Comparison of ENCODE assay signal across 1 cellular context in the genomic region with DNA sequence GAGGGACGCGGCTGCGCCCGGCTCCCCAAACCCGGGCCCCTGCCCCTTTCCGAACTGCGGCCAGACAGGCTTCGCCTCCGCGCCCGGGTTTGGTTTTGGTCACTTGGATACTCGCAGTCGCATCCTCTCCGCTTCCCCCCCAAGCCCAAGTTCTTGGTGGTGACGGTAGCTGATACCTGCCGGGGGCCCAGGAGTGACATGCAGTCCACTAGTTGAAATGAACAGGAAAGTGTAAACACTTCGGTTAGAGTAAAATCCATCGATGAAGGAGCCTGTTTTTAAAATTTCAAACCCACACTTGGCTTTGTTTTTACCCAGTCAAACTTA.
TF ChIP-seq lines count a peak whose summit lies in the region.

No MANE protein-coding gene starts in this region.

TF ChIP-seq in GM12878, 131 proteins besides CTCF, POLR2A, EP300 and RAD21 (continued from another document):
- TF ChIP-seq, protein P1, sequence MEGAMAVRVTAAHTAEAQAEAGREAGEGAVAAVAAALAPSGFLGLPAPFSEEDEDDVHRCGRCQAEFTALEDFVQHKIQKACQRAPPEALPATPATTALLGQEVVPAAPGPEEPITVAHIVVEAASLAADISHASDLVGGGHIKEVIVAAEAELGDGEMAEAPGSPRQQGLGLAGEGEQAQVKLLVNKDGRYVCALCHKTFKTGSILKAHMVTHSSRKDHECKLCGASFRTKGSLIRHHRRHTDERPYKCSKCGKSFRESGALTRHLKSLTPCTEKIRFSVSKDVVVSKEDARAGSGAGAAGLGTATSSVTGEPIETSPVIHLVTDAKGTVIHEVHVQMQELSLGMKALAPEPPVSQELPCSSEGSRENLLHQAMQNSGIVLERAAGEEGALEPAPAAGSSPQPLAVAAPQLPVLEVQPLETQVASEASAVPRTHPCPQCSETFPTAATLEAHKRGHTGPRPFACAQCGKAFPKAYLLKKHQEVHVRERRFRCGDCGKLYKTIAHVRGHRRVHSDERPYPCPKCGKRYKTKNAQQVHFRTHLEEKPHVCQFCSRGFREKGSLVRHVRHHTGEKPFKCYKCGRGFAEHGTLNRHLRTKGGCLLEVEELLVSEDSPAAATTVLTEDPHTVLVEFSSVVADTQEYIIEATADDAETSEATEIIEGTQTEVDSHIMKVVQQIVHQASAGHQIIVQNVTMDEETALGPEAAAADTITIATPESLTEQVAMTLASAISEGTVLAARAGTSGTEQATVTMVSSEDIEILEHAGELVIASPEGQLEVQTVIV (IDR thresholded peaks at IDR 0.05; ENCODE audit: borderline replicate concordance, partially characterized antibody) = no peak
- TF ChIP-seq ASH2L (IDR thresholded peaks at IDR 0.05; ENCODE audit: borderline replicate concordance, low read depth) (no peak), MTA2 (IDR thresholded peaks at IDR 0.05; ENCODE audit: low read depth) (no peak), SPI1 (IDR thresholded peaks at IDR 0.05; ENCODE audit: borderline replicate concordance, insufficient read depth, low read depth, low read length) (no peak), LARP7 (IDR thresholded peaks at IDR 0.05) (no peak), RUNX3 (IDR thresholded peaks at IDR 0.05; ENCODE audit: low read length) (no peak)
- TF ChIP-seq, protein P2, sequence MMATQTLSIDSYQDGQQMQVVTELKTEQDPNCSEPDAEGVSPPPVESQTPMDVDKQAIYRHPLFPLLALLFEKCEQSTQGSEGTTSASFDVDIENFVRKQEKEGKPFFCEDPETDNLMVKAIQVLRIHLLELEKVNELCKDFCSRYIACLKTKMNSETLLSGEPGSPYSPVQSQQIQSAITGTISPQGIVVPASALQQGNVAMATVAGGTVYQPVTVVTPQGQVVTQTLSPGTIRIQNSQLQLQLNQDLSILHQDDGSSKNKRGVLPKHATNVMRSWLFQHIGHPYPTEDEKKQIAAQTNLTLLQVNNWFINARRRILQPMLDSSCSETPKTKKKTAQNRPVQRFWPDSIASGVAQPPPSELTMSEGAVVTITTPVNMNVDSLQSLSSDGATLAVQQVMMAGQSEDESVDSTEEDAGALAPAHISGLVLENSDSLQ (IDR thresholded peaks at IDR 0.05) = no peak
- TF ChIP-seq, protein P3, sequence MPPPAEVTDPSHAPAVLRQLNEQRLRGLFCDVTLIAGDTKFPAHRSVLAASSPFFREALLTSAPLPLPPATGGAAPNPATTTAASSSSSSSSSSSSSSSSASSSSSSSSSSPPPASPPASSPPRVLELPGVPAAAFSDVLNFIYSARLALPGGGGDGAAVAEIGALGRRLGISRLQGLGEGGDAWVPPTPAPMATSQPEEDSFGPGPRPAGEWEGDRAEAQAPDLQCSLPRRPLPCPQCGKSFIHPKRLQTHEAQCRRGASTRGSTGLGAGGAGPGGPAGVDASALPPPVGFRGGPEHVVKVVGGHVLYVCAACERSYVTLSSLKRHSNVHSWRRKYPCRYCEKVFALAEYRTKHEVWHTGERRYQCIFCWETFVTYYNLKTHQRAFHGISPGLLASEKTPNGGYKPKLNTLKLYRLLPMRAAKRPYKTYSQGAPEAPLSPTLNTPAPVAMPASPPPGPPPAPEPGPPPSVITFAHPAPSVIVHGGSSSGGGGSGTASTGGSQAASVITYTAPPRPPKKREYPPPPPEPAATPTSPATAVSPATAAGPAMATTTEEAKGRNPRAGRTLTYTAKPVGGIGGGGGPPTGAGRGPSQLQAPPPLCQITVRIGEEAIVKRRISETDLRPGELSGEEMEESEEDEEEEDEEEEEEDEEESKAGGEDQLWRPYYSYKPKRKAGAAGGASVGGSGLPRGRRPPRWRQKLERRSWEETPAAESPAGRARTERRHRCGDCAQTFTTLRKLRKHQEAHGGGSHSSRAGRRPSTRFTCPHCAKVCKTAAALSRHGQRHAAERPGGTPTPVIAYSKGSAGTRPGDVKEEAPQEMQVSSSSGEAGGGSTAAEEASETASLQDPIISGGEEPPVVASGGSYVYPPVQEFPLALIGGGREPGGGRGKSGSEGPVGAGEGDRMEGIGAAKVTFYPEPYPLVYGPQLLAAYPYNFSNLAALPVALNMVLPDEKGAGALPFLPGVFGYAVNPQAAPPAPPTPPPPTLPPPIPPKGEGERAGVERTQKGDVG (CRISPR knock-in tag; IDR thresholded peaks at IDR 0.05) = no peak
- TF ChIP-seq, protein P4, sequence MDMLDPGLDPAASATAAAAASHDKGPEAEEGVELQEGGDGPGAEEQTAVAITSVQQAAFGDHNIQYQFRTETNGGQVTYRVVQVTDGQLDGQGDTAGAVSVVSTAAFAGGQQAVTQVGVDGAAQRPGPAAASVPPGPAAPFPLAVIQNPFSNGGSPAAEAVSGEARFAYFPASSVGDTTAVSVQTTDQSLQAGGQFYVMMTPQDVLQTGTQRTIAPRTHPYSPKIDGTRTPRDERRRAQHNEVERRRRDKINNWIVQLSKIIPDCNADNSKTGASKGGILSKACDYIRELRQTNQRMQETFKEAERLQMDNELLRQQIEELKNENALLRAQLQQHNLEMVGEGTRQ (IDR thresholded peaks at IDR 0.05; ENCODE audit: borderline replicate concordance, low read depth, low read length) = no peak
- TF ChIP-seq, protein P5, sequence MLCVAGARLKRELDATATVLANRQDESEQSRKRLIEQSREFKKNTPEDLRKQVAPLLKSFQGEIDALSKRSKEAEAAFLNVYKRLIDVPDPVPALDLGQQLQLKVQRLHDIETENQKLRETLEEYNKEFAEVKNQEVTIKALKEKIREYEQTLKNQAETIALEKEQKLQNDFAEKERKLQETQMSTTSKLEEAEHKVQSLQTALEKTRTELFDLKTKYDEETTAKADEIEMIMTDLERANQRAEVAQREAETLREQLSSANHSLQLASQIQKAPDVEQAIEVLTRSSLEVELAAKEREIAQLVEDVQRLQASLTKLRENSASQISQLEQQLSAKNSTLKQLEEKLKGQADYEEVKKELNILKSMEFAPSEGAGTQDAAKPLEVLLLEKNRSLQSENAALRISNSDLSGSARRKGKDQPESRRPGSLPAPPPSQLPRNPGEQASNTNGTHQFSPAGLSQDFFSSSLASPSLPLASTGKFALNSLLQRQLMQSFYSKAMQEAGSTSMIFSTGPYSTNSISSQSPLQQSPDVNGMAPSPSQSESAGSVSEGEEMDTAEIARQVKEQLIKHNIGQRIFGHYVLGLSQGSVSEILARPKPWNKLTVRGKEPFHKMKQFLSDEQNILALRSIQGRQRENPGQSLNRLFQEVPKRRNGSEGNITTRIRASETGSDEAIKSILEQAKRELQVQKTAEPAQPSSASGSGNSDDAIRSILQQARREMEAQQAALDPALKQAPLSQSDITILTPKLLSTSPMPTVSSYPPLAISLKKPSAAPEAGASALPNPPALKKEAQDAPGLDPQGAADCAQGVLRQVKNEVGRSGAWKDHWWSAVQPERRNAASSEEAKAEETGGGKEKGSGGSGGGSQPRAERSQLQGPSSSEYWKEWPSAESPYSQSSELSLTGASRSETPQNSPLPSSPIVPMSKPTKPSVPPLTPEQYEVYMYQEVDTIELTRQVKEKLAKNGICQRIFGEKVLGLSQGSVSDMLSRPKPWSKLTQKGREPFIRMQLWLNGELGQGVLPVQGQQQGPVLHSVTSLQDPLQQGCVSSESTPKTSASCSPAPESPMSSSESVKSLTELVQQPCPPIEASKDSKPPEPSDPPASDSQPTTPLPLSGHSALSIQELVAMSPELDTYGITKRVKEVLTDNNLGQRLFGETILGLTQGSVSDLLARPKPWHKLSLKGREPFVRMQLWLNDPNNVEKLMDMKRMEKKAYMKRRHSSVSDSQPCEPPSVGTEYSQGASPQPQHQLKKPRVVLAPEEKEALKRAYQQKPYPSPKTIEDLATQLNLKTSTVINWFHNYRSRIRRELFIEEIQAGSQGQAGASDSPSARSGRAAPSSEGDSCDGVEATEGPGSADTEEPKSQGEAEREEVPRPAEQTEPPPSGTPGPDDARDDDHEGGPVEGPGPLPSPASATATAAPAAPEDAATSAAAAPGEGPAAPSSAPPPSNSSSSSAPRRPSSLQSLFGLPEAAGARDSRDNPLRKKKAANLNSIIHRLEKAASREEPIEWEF (IDR thresholded peaks at IDR 0.05; ENCODE audit: insufficient replicate concordance, low read depth, low read length) = no peak
- TF ChIP-seq, protein P6, sequence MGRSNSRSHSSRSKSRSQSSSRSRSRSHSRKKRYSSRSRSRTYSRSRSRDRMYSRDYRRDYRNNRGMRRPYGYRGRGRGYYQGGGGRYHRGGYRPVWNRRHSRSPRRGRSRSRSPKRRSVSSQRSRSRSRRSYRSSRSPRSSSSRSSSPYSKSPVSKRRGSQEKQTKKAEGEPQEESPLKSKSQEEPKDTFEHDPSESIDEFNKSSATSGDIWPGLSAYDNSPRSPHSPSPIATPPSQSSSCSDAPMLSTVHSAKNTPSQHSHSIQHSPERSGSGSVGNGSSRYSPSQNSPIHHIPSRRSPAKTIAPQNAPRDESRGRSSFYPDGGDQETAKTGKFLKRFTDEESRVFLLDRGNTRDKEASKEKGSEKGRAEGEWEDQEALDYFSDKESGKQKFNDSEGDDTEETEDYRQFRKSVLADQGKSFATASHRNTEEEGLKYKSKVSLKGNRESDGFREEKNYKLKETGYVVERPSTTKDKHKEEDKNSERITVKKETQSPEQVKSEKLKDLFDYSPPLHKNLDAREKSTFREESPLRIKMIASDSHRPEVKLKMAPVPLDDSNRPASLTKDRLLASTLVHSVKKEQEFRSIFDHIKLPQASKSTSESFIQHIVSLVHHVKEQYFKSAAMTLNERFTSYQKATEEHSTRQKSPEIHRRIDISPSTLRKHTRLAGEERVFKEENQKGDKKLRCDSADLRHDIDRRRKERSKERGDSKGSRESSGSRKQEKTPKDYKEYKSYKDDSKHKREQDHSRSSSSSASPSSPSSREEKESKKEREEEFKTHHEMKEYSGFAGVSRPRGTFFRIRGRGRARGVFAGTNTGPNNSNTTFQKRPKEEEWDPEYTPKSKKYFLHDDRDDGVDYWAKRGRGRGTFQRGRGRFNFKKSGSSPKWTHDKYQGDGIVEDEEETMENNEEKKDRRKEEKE (IDR thresholded peaks at IDR 0.05) = no peak
- TF ChIP-seq, protein P7, sequence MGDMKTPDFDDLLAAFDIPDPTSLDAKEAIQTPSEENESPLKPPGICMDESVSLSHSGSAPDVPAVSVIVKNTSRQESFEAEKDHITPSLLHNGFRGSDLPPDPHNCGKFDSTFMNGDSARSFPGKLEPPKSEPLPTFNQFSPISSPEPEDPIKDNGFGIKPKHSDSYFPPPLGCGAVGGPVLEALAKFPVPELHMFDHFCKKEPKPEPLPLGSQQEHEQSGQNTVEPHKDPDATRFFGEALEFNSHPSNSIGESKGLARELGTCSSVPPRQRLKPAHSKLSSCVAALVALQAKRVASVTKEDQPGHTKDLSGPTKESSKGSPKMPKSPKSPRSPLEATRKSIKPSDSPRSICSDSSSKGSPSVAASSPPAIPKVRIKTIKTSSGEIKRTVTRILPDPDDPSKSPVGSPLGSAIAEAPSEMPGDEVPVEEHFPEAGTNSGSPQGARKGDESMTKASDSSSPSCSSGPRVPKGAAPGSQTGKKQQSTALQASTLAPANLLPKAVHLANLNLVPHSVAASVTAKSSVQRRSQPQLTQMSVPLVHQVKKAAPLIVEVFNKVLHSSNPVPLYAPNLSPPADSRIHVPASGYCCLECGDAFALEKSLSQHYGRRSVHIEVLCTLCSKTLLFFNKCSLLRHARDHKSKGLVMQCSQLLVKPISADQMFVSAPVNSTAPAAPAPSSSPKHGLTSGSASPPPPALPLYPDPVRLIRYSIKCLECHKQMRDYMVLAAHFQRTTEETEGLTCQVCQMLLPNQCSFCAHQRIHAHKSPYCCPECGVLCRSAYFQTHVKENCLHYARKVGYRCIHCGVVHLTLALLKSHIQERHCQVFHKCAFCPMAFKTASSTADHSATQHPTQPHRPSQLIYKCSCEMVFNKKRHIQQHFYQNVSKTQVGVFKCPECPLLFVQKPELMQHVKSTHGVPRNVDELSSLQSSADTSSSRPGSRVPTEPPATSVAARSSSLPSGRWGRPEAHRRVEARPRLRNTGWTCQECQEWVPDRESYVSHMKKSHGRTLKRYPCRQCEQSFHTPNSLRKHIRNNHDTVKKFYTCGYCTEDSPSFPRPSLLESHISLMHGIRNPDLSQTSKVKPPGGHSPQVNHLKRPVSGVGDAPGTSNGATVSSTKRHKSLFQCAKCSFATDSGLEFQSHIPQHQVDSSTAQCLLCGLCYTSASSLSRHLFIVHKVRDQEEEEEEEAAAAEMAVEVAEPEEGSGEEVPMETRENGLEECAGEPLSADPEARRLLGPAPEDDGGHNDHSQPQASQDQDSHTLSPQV (IDR thresholded peaks at IDR 0.05) = no peak
- TF ChIP-seq, protein P8, sequence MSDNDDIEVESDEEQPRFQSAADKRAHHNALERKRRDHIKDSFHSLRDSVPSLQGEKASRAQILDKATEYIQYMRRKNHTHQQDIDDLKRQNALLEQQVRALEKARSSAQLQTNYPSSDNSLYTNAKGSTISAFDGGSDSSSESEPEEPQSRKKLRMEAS (IDR thresholded peaks at IDR 0.05; ENCODE audit: low read depth, low read length) = no peak
